ENCODE assay signal across 14 cellular contexts in genomic region chr12:11837318-11837934, GRCh38.
DNase-seq lines count a peak whose midpoint lies in the region; ATAC-seq, FAIRE-seq and TF ChIP-seq lines count a peak whose summit lies in the region.
"Had no signal": no experiment of that assay in that cellular context is flagged by ENCODE, and none has a peak within 500 bp of the region (broad histone marks: within the 10 kb centered on the region; RNA-seq: fewer than 3 reads in every experiment).

No MANE protein-coding gene starts in this region.

- TF ChIP-seq POLR2A in GM12892 (IDR thresholded peaks at IDR 0.05; ENCODE audit: low read depth, low read length) = no peak
- TF ChIP-seq POLR2A in adrenal gland (IDR thresholded peaks at IDR 0.05) = no peak
- no peak for TF ChIP-seq POLR2A in sigmoid colon (IDR thresholded peaks at IDR 0.05)

- H3K36me3 ChIP-seq in adrenal gland (replicated peaks in 1 of 2) (peaks cover 0 to 6% of the 10 kb centered on the region in 2 donors), sigmoid colon (peaks cover 0 to 11% (median 1%) of the 10 kb centered on the region in 4 donors)
- H3K36me3 ChIP-seq: WERI-Rb-1 had no signal

- DNase-seq in CD1c-positive myeloid dendritic cell (ENCODE audit: extremely low spot score) (peak; percentile 49), GM12892 (ENCODE audit: insufficient read length) (no peak), adrenal gland (no peak), sigmoid colon (no peak), middle frontal gyrus (ENCODE audit: extremely low spot score, low spot score) (no peak), activated gamma-delta T cell (lab: John Stamatoyannopoulos, UW) (no peak)
- DNase-seq: effector memory CD8-positive, alpha-beta T cell; NCI-H1930; NCI-H82; RPMI8226; stimulated activated CD4-positive, alpha-beta T cell treated with anti-CD3 and anti-CD28 coated beads, Interleukin-15, amount 100 ng/mL, for 24 hours; SW 1271; WERI-Rb-1 had no signal

- H3K4me1 ChIP-seq in adrenal gland (replicated peaks in 1 of 2) (peaks cover 36 to 82% of the 10 kb centered on the region in 2 donors), sigmoid colon (peaks cover 0 to 78% (median 69%) of the 10 kb centered on the region in 4 donors)

- H3K4me3 ChIP-seq in adrenal gland = no peak overlapping the region
- H3K4me3 ChIP-seq in sigmoid colon = no peak overlapping the region

- peak overlapping the region in 3 of 5 donors; percentile 11 to 88 (median 56) for H3K27ac ChIP-seq in adrenal gland
- peak overlapping the region; percentile 37 to 80 (median 66) for H3K27ac ChIP-seq in sigmoid colon
- H3K27ac ChIP-seq: WERI-Rb-1 had no signal

- 70 to 84% (median 81%) methylated on average over 3 of the region's 3 CpGs for WGBS in adrenal gland, 4 donors
- WGBS in sigmoid colon, 2 donors = 72 to 90% methylated on average over 3 of the region's 3 CpGs

- no peaks in the 10 kb centered on the region for H3K9me3 ChIP-seq in adrenal gland (replicated peaks in 1 of 3)
- no peaks in the 10 kb centered on the region for H3K9me3 ChIP-seq in sigmoid colon

- H3K27me3 ChIP-seq in adrenal gland (no peaks in the 10 kb centered on the region), sigmoid colon (no peaks in the 10 kb centered on the region)

- no peak for TF ChIP-seq CTCF in adrenal gland (IDR thresholded peaks at IDR 0.05)
- TF ChIP-seq CTCF in sigmoid colon (IDR thresholded peaks at IDR 0.05) = no peak

- intact Hi-C loops in adrenal gland (cut with DNase I) (no loop called here), sigmoid colon (cut with DNase I) (no loop called here)

- peak; percentile 9 for FAIRE-seq in GM12892 (lab: Jason Lieb, UNC)

- no peak for TF ChIP-seq EP300 in sigmoid colon (IDR thresholded peaks at IDR 0.05)

- ATAC-seq in HG02678 (IDR thresholded peaks at IDR 0.05; ENCODE audit: unreplicated experiment) = no peak
- ATAC-seq: effector memory CD8-positive, alpha-beta T cell had no signal
